In the genomic region with DNA sequence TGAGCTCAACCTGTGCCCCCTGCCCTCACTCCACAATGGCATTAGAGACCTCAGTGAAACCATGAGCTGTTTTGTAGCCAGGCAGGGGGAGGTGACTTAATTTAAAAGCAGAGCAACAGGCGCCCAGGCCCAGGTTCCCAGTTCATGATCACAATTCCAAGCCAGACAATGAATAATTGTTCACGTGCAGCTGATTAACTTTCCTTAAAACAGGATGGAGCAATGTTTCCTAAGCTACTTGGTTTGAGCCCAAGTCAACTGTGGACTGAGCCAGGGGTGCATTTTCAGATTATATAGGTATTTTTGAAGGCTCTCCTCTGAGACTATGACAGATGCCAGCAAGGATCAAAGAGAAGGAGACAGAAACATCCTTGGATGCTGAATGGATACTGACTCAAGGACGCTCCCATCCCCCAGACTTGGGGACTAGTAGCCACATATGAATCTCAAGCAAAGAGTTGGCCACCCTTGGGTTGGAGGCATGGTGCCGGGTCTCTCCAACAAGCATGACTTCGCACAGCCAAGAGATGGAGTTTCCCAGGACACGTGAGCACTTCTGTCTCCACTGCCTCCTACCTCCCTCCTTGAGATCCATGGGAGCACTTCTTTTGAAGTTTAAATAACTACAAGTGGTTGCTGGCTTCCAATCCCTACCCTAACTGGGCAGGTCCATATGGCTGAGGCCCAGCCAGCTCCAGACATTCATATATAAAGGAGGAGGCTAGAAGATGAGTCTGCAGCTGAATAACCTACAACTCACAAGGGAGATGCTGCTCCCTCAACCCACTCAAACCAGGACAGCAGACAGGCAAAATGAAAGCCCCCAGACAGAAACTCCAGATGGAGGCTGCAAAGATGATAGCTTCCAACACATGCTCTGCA, we compare ENCODE assay signal across 11 cellular contexts. TPM values are rescaled to one million over a fixed set of nuclear protein-coding genes. Genes with fewer than 3 reads are reported as not detected.
DNase-seq lines count a peak whose midpoint lies in the region; ATAC-seq and TF ChIP-seq lines count a peak whose summit lies in the region.
"Had no signal": no experiment of that assay in that cellular context is flagged by ENCODE, and none has a peak within 500 bp of the region (broad histone marks: within the 10 kb centered on the region; RNA-seq: fewer than 3 reads in every experiment).

No MANE protein-coding gene starts in this region.

- TF ChIP-seq EP300 in stomach (IDR thresholded peaks at IDR 0.05) = no peak

- H3K4me1 Mint-ChIP-seq in T-cell = peaks cover 91 to 97% (median 94%) of the 10 kb centered on the region in 3 donors
- peaks cover 90% of the 10 kb centered on the region for H3K4me1 Mint-ChIP-seq in activated T-cell treated with anti-CD3 and anti-CD28 coated beads, Interleukin-2, amount 50 U/mL, for 72 hours (ENCODE audit: low read depth)

- H3K4me1 ChIP-seq in iPS-20b (ENCODE audit: insufficient read depth, low read length) (peaks cover 60% of the 10 kb centered on the region), stomach (peaks cover 97 to 100% (median 98%) of the 10 kb centered on the region in 4 donors)

- peaks cover 25% of the 10 kb centered on the region for H3K36me3 Mint-ChIP-seq in T-cell
- H3K36me3 Mint-ChIP-seq in activated T-cell treated with anti-CD3 and anti-CD28 coated beads, Interleukin-2, amount 50 U/mL, for 72 hours (ENCODE audit: insufficient read depth in 2 of 2) = peaks cover 7 to 12% of the 10 kb centered on the region in 2 donors

- H3K36me3 ChIP-seq in iPS-20b (ENCODE audit: insufficient read depth, low read depth, low read length) = peaks cover 33% of the 10 kb centered on the region
- peaks cover 8 to 31% (median 16%) of the 10 kb centered on the region in 4 donors for H3K36me3 ChIP-seq in stomach

- POLR2A ChIA-PET in T-cell (lab: Charles Lee) = interaction anchor here in 1 of 2 donors (1.3 kb wide), 1 partner anchor 13 kb away, joined by 3 read pairs; a partner anchor contains a TSS

- ATAC-seq in T-cell (replicated peaks in 1 of 4) = no peak
- no peak for ATAC-seq in HG03280 (IDR thresholded peaks at IDR 0.05; ENCODE audit: unreplicated experiment)
- no peak for ATAC-seq in activated T-cell treated with anti-CD3 and anti-CD28 coated beads, Interleukin-2, amount 50 U/mL, for 72 hours (replicated peaks in 1 of 2)
- ATAC-seq: stimulated activated naive CD8-positive, alpha-beta T cell treated with anti-CD3 and anti-CD28 coated beads, Interleukin-15, Interleukin-2, amounts not matched to agents 100 U/mL and 50 U/mL, for 24 hours had no signal

- peak overlapping the region in 1 of 3 donors; percentile 32 for H3K4me3 Mint-ChIP-seq in T-cell
- H3K4me3 Mint-ChIP-seq in activated T-cell treated with anti-CD3 and anti-CD28 coated beads, Interleukin-2, amount 50 U/mL, for 72 hours = no peak overlapping the region

- H3K27me3 Mint-ChIP-seq in T-cell = no peaks in the 10 kb centered on the region
- no peaks in the 10 kb centered on the region for H3K27me3 Mint-ChIP-seq in activated T-cell treated with anti-CD3 and anti-CD28 coated beads, Interleukin-2, amount 50 U/mL, for 72 hours (ENCODE audit: low read depth)

- H3K27me3 ChIP-seq in iPS-20b (ENCODE audit: insufficient read depth, low read length) = no peaks in the 10 kb centered on the region
- no peaks in the 10 kb centered on the region for H3K27me3 ChIP-seq in stomach

- H3K9me3 ChIP-seq in iPS-20b (ENCODE audit: insufficient read depth, low read depth, low read length) (no peaks in the 10 kb centered on the region), stomach (no peaks in the 10 kb centered on the region)

- DNase-seq in DMS53 treated with DMSO at 0.1 percent for 48 hours (lab: John Stamatoyannopoulos, UW; ENCODE audit: unreplicated experiment) (peak; percentile 53), DMS53 (lab: John Stamatoyannopoulos, UW) (no peak), T-cell (no peak), stomach (no peak), HuH-7.5 (ENCODE audit: low spot score) (no peak)
- no peak for DNase-seq in activated T-cell treated with anti-CD3 and anti-CD28 coated beads, Interleukin-2, amount 50 U/mL, for 72 hours
- DNase-seq: 8988T; NCI-H446 treated with DMSO at 0.1 percent for 48 hours; stimulated activated naive CD8-positive, alpha-beta T cell treated with anti-CD3 and anti-CD28 coated beads, Interleukin-15, Interleukin-2, amounts not matched to agents 100 U/mL and 50 U/mL, for 24 hours had no signal

- H3K4me3 ChIP-seq in iPS-20b (ENCODE audit: low read length) = 0 out of 2 replicates have a peak overlapping the region, but pooled peaks have one; percentile 23
- H3K4me3 ChIP-seq in stomach = peak overlapping the region in 2 of 4 donors; percentile 30 to 33

- CTCF ChIA-PET in T-cell (lab: Charles Lee) = no interaction called here

- H3K9ac ChIP-seq in iPS-20b (ENCODE audit: low read depth, low read length) = no peak overlapping the region

- no peak for TF ChIP-seq POLR2A in stomach (IDR thresholded peaks at IDR 0.05)

- no peaks in the 10 kb centered on the region for H3K9me3 Mint-ChIP-seq in T-cell
- H3K9me3 Mint-ChIP-seq in activated T-cell treated with anti-CD3 and anti-CD28 coated beads, Interleukin-2, amount 50 U/mL, for 72 hours = no peaks in the 10 kb centered on the region

- intact Hi-C loops in stomach (cut with DNase I; ENCODE audit: low total_unique reads) = no loop called here

- WGBS in stomach, 5 donors = 65 to 76% (median 72%) methylated on average over 6 of the region's 6 CpGs

- H3K27ac ChIP-seq in iPS-20b (ENCODE audit: low read length) = no peak overlapping the region
- peak overlapping the region; percentile 9 to 100 (median 97) for H3K27ac ChIP-seq in stomach

- no peak for TF ChIP-seq CTCF in stomach (IDR thresholded peaks at IDR 0.05)

- peak overlapping the region; percentile 28 to 43 for H3K27ac Mint-ChIP-seq in T-cell
- no peak overlapping the region for H3K27ac Mint-ChIP-seq in activated T-cell treated with anti-CD3 and anti-CD28 coated beads, Interleukin-2, amount 50 U/mL, for 72 hours

RNA-seq across cellular contexts. Expression of a gene that starts 12.7 kb away (rescaled TPM):
- total RNA-seq in T-cell = 100 to 1,000 TPM in 1 of 5 donors, 10 to 100 TPM in 4; 28.5 to 138 (median 57.7) TPM
- 100 to 1,000 TPM in 1 of 5 donors, 10 to 100 TPM in 3, 1 to 10 TPM in 1; 7.0 to 123 (median 29.3) TPM for total RNA-seq in stomach
- 10 to 100 TPM in 1 of 3 donors, 1 to 10 TPM in 2; 4.5 to 10.1 (median 9.9) TPM for polyA plus RNA-seq in stomach
- 10 to 100 TPM; 14.9 to 21.7 TPM for total RNA-seq in activated T-cell treated with anti-CD3 and anti-CD28 coated beads, Interleukin-2, amount 50 U/mL, for 72 hours
